1 cellular context compared by ENCODE assay signal in genomic region chr10:95237376-95238170, GRCh38.
TF ChIP-seq lines count a peak whose summit lies in the region.

No MANE protein-coding gene starts in this region.

TF ChIP-seq in GM12878, 131 proteins besides CTCF, POLR2A, EP300 and RAD21:
- no peak for TF ChIP-seq MYC (IDR thresholded peaks at IDR 0.05; ENCODE audit: insufficient read depth, insufficient read length, insufficient replicate concordance, low read length, severe bottlenecking)
- no peak for TF ChIP-seq ZNF207 (IDR thresholded peaks at IDR 0.05; ENCODE audit: borderline replicate concordance)
- TF ChIP-seq PAX8 (IDR thresholded peaks at IDR 0.05): no peak
- no peak for TF ChIP-seq IRF5 (IDR thresholded peaks at IDR 0.05; ENCODE audit: borderline replicate concordance)
